Comparison of ENCODE assay signal across 11 cellular contexts in genomic region chr11:7637447-7638157, GRCh38. TPM values are rescaled to one million over a fixed set of nuclear protein-coding genes. Genes with fewer than 3 reads are reported as not detected.
DNase-seq lines count a peak whose midpoint lies in the region; ATAC-seq, FAIRE-seq and TF ChIP-seq lines count a peak whose summit lies in the region.
"Had no signal": no experiment of that assay in that cellular context is flagged by ENCODE, and none has a peak within 500 bp of the region (broad histone marks: within the 10 kb centered on the region; RNA-seq: fewer than 3 reads in every experiment).

No MANE protein-coding gene starts in this region.

- no peaks in the 10 kb centered on the region for H3K9me2 ChIP-seq in GM23248 (ENCODE audit: insufficient read depth)

- no peaks in the 10 kb centered on the region for H3K4me1 Mint-ChIP-seq in stimulated activated naive CD8-positive, alpha-beta T cell treated with anti-CD3 and anti-CD28 coated beads, Interleukin-15, amount 100 ng/mL, for 72 hours
- H3K4me1 Mint-ChIP-seq: activated naive CD8-positive, alpha-beta T cell treated with anti-CD3 and anti-CD28 coated beads for 36 hours had no signal

- no peaks in the 10 kb centered on the region for H3K9me1 ChIP-seq in K562 (ENCODE audit: control insufficient read depth, insufficient read depth, low read length)

- H3K4me3 ChIP-seq in GM23248 (0 out of 2 replicates have a peak overlapping the region, but pooled peaks have one; percentile 4), K562 (no peak overlapping the region), heart right ventricle (no peak overlapping the region), MG63 (no peak overlapping the region)
- H3K4me3 ChIP-seq: HAP-1 had no signal

- in situ Hi-C loops in GM23248 (cut with MboI) (no loop called here), K562 (cut with MboI) (no loop called here), G401 (cut with HindIII; ENCODE audit: low sequenced_read_pairs) (no loop called here)

- peak overlapping the region; percentile 83 for H3K27ac ChIP-seq in GM23248
- no peak overlapping the region for H3K27ac ChIP-seq in K562 (ENCODE audit: extremely low read depth, low read depth, low read length)
- peak overlapping the region in 9 of 10 donors; percentile 17 to 73 (median 68) for H3K27ac ChIP-seq in heart right ventricle
- peak overlapping the region; percentile 12 for H3K27ac ChIP-seq in substantia nigra (ENCODE audit: low read depth, low read length, poor library complexity, severe bottlenecking)

- no peak for TF ChIP-seq POLR2A in K562 (conservative IDR thresholded peaks at IDR 0.05)

- H3K9me3 Mint-ChIP-seq in stimulated activated naive CD8-positive, alpha-beta T cell treated with anti-CD3 and anti-CD28 coated beads, Interleukin-15, amount 100 ng/mL, for 72 hours = no peaks in the 10 kb centered on the region
- H3K9me3 Mint-ChIP-seq: activated naive CD8-positive, alpha-beta T cell treated with anti-CD3 and anti-CD28 coated beads for 36 hours had no signal

- H2AFZ ChIP-seq in GM23248 (peak overlapping the region; percentile 87), K562 (ENCODE audit: low read depth, low read length) (no peak overlapping the region)

- H3K4me1 ChIP-seq in GM23248 (ENCODE audit: insufficient read depth) (peaks cover 17% of the 10 kb centered on the region), K562 (replicated peaks in 1 of 2; ENCODE audit: control insufficient read depth in 2 of 2, insufficient read depth in 2 of 2, low read length in 2 of 2) (no peaks in the 10 kb centered on the region; a peak in 1 of 5 replicates), heart right ventricle (peaks cover 0 to 28% (median 12%) of the 10 kb centered on the region in 9 donors)
- H3K4me1 ChIP-seq: HAP-1 had no signal

- H3K9me3 ChIP-seq in GM23248 (ENCODE audit: low read depth) = no peaks in the 10 kb centered on the region
- H3K9me3 ChIP-seq in K562 (replicated peaks; ENCODE audit: control insufficient read depth, insufficient read depth, low read depth, low read length) = no peaks in the 10 kb centered on the region
- H3K9me3 ChIP-seq in heart right ventricle = no peaks in the 10 kb centered on the region
- no peaks in the 10 kb centered on the region for H3K9me3 ChIP-seq in MG63
- H3K9me3 ChIP-seq: HAP-1 had no signal

- H4K20me1 ChIP-seq in GM23248 (ENCODE audit: insufficient read depth) = no peaks in the 10 kb centered on the region
- H4K20me1 ChIP-seq in K562 (replicated peaks; ENCODE audit: control insufficient read depth, insufficient read depth, low read length) = no peaks in the 10 kb centered on the region

- FAIRE-seq in K562 (lab: Jason Lieb, UNC) = no peak

- TF ChIP-seq RAD21 in K562 (CRISPR knock-in tag; conservative IDR thresholded peaks at IDR 0.05 in 1 of 2, IDR thresholded peaks at IDR 0.05 in 1 of 2) = no peak

- DNase-seq in GM23248 (peak; percentile 94), K562 (ENCODE audit: extremely low read depth in 1 of 4, low spot score in 3 of 4) (no peak), heart right ventricle (peak in 1 of 2 donors; percentile 41), substantia nigra (lab: John Stamatoyannopoulos, UW) (no peak), MG63 (no peak), G401 (ENCODE audit: low spot score) (no peak)
- no peak for DNase-seq in stimulated activated naive CD8-positive, alpha-beta T cell treated with anti-CD3 and anti-CD28 coated beads, Interleukin-15, amount 100 ng/mL, for 72 hours
- no peak for DNase-seq in activated T-cell treated with anti-CD3 and anti-CD28 coated beads, Interleukin-2, amount 50 U/mL, for 1 hour
- DNase-seq: activated naive CD8-positive, alpha-beta T cell treated with anti-CD3 and anti-CD28 coated beads for 36 hours; NCI-H1436 treated with DMSO at 0.1 percent for 48 hours had no signal

- intact Hi-C loops in K562 (cut with micrococcal nuclease) (no loop called here), heart right ventricle (cut with DNase I) (no loop called here)

- H3K9ac ChIP-seq in GM23248 (peak overlapping the region; percentile 43), K562 (ENCODE audit: insufficient read depth in 1 of 2, low read depth in 2 of 2, low read length in 2 of 2) (no peak overlapping the region)

- H3K27me3 ChIP-seq in GM23248 (replicated peaks; ENCODE audit: insufficient read depth) = no peaks in the 10 kb centered on the region
- H3K27me3 ChIP-seq in K562 (ENCODE audit: control insufficient read depth in 2 of 2, insufficient read depth in 2 of 2, low read length in 2 of 2) = peaks cover 0 to 36% of the 10 kb centered on the region in 2 experiments; a peak in 2 of 5 replicates
- H3K27me3 ChIP-seq in heart right ventricle = no peaks in the 10 kb centered on the region
- no peaks in the 10 kb centered on the region for H3K27me3 ChIP-seq in MG63

- TF ChIP-seq EP300 in K562 (IDR thresholded peaks at IDR 0.05; ENCODE audit: low read length) = no peak

- H3K27ac Mint-ChIP-seq in stimulated activated naive CD8-positive, alpha-beta T cell treated with anti-CD3 and anti-CD28 coated beads, Interleukin-15, amount 100 ng/mL, for 72 hours = peak overlapping the region in 1 of 2 donors; percentile 95
- H3K27ac Mint-ChIP-seq: activated naive CD8-positive, alpha-beta T cell treated with anti-CD3 and anti-CD28 coated beads for 36 hours had no signal

- H3F3A ChIP-seq in GM23248 (ENCODE audit: insufficient read depth) = peaks cover 29% of the 10 kb centered on the region

- no TSS peak for BruUV-seq in K562 (replicated peaks; lab: Mats Ljungman, UMichigan)

- TF ChIP-seq CTCF in K562 (IDR thresholded peaks at IDR 0.05 in 2 of 3, conservative IDR thresholded peaks at IDR 0.05 in 1 of 3; ENCODE audit: insufficient read depth in 2 of 3, low read depth in 1 of 3, low read length in 3 of 3) (no peak), heart right ventricle (IDR thresholded peaks at IDR 0.05) (no peak)

- H3K4me2 ChIP-seq in GM23248 (ENCODE audit: unreplicated experiment) (peak overlapping the region; percentile 66), K562 (ENCODE audit: insufficient read depth, low read length) (no peak overlapping the region)

- WGBS in GM23248 (ENCODE audit: low coverage in 1 of 2, low lambda C conversion rate in 2 of 2, missing lambda C conversion rate in 2 of 2), 2 experiments = 15% methylated on average over 7 of the region's 7 CpGs
- WGBS in K562 (ENCODE audit: insufficient coverage, low coverage, missing lambda C conversion rate) = 4% methylated on average over 7 of the region's 7 CpGs
- 70 to 72% methylated on average over 7 of the region's 7 CpGs for WGBS in heart right ventricle, 2 donors

- ATAC-seq in K562 (no peak), heart right ventricle (peak; percentile 72 to 89 (median 79))
- no peak for ATAC-seq in stimulated activated naive CD8-positive, alpha-beta T cell treated with anti-CD3 and anti-CD28 coated beads, Interleukin-15, amount 100 ng/mL, for 72 hours

- POLR2A ChIA-PET in K562 (lab: Yijun Ruan, JAX) = interaction anchor here (0.6 to 0.7 kb wide), 2 partner anchors 10 to 13 kb away, joined by 3 read pairs; no protein-coding TSS in a partner anchor

- H3K4me3 Mint-ChIP-seq in stimulated activated naive CD8-positive, alpha-beta T cell treated with anti-CD3 and anti-CD28 coated beads, Interleukin-15, amount 100 ng/mL, for 72 hours = no peak overlapping the region
- H3K4me3 Mint-ChIP-seq: activated naive CD8-positive, alpha-beta T cell treated with anti-CD3 and anti-CD28 coated beads for 36 hours had no signal

- no peaks in the 10 kb centered on the region for H3K27me3 Mint-ChIP-seq in stimulated activated naive CD8-positive, alpha-beta T cell treated with anti-CD3 and anti-CD28 coated beads, Interleukin-15, amount 100 ng/mL, for 72 hours
- H3K27me3 Mint-ChIP-seq: activated naive CD8-positive, alpha-beta T cell treated with anti-CD3 and anti-CD28 coated beads for 36 hours had no signal

- H3K79me2 ChIP-seq in GM23248 (ENCODE audit: insufficient read depth) = no peaks in the 10 kb centered on the region
- H3K79me2 ChIP-seq in K562 (ENCODE audit: control insufficient read depth, insufficient read depth, low read length) = no peaks in the 10 kb centered on the region

- H3K36me3 ChIP-seq in GM23248 (ENCODE audit: low read depth) (no peaks in the 10 kb centered on the region), K562 (ENCODE audit: control insufficient read depth, insufficient read depth, low read length) (no peaks in the 10 kb centered on the region), heart right ventricle (peaks cover 0 to 88% (median 42%) of the 10 kb centered on the region in 9 donors), MG63 (no peaks in the 10 kb centered on the region)

- CTCF ChIA-PET in K562 (lab: Yijun Ruan, JAX; ENCODE audit: low intra/inter-chr PET ratio) = no interaction called here

TF ChIP-seq in K562, 482 proteins besides CTCF, POLR2A, EP300 and RAD21 (continues in another document):
- no peak for TF ChIP-seq NCOA1 (IDR thresholded peaks at IDR 0.05; ENCODE audit: low read depth)

RNA-seq across cellular contexts. Expression of gene CYB5R2, which starts 35.7 kb away (rescaled TPM):
- 6.2 and 11.5 TPM in 2 replicates for total RNA-seq in GM23248 (2014; rRNA removed; shearing (Covaris generic))
- polyA plus RNA-seq in GM23248 (2016; fragmentation: Nextera tagmentation; extraction: Ambion mirVana) (16.1 and 16.4 TPM in 2 replicates), K562 (2011; rRNA removed) (4.0 and 16.7 TPM in 2 replicates), K562 (2014; fragmentation: Illumina TruSeq; extraction: Trizol) (17.5 and 20.4 TPM in 2 replicates), K562 (2014; fragmentation: Nextera tagmentation; extraction: Ambion mirVana) (10 to 100 TPM; 18.1 to 28.7 TPM), K562 (2014; rRNA removed) (11.2 and 16.8 TPM in 2 replicates), heart right ventricle (1 to 10 TPM; 1.7 to 2.8 TPM)
- total RNA-seq in K562 (2011; cell fraction: chromatin; rRNA removed; ENCODE audit: low replicate concordance) = 10.7 and 12.6 TPM in 2 replicates
- 7.7 and 11.3 TPM in 2 replicates for total RNA-seq in K562 (2011; cell fraction: nucleolus; rRNA removed)
- 8.0 and 9.3 TPM in 2 replicates for total RNA-seq in K562 (2011; cell fraction: nucleoplasm; rRNA removed)
- total RNA-seq in K562 (2014; rRNA removed) (8.2 and 11.3 TPM in 2 replicates), K562 (2014; rRNA removed; fragmentation: Illumina TruSeq; extraction: Trizol) (10.5 and 13.6 TPM in 2 replicates), K562 (2015; rRNA removed; fragmentation: Illumina TruSeq; extraction: Trizol) (11.0 and 11.7 TPM in 2 replicates), K562 (2021) (8.8 and 11.0 TPM in 2 replicates), heart right ventricle (1 to 10 TPM in 7 of 10 donors, under 1 TPM in 3; 0.36 to 1.7 (median 1.1) TPM)
- polyA plus RNA-seq in K562 (2011; cell fraction: cytosol; rRNA removed) = 5.1 and 23.0 TPM in 2 replicates
- 6.9 and 25.8 TPM in 2 replicates for polyA plus RNA-seq in K562 (2011; cell fraction: nucleus; rRNA removed)
- polyA plus RNA-seq in K562 (2012) = 11.9 and 12.0 TPM in 2 replicates
- polyA minus RNA-seq in K562 (2011; rRNA and poly(A)+ RNA removed) = 3.2 and 12.4 TPM in 2 replicates
- polyA minus RNA-seq in K562 (2011; cell fraction: cytosol; rRNA and poly(A)+ RNA removed) = 2.5 and 6.3 TPM in 2 replicates
- polyA minus RNA-seq in K562 (2011; cell fraction: nucleus; rRNA and poly(A)+ RNA removed) = 1.6 and 4.2 TPM in 2 replicates
- total RNA-seq in MG63 (2014; rRNA removed; shearing (Covaris generic); ENCODE audit: low replicate concordance) = 20.2 and 21.9 TPM in 2 replicates
- 7.7 and 9.0 TPM in 2 replicates for total RNA-seq in G401 (2014; rRNA removed; shearing (Covaris generic))

Comparison
In these comparisons a context has a peak if more than half of its experiments do, and no peak if none do; other contexts are left out.
1. ATAC-seq: peak in heart right ventricle (8 of 8); none in K562 (single experiment) and stimulated activated naive CD8-positive, alpha-beta T cell treated with anti-CD3 and anti-CD28 coated beads, Interleukin-15, amount 100 ng/mL, for 72 hours (single experiment).